1 cellular context compared by ENCODE assay signal in the genomic region with DNA sequence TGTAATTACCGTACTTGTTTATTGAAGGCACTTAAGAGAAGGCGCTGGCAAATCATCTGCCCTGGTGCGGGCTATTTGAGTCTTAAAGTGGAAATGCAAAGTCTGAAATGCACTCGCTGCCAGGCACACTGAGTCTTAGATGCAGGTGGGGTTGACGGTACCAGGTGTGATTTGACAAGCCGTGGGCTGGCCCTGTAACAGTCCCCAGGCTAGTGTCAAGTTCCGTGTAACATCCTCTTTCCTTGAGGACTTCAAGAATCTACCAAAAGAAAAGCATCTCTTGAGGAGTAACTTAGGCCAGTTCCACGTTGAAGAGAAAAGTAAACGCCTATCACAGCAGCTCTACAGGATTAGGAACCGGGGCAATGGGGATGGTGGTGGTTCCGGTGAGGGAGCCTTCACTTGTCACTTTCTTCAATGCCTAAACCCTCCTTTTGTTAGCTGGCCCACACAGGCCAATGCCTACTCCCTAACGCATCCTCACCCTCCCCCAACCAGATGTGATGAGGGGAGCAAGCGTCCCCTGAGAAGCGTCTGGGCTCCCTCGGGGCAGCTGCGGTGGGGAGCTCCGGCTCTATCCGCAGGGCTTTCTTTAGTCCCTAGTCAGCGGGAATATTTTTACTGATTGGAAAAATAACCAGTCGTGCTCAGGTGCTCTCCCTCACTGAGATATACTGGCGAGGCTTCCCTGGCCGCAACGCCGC.
TF ChIP-seq lines count a peak whose summit lies in the region.

No MANE protein-coding gene starts in this region.

TF ChIP-seq in IMR-90, 13 proteins besides CTCF, POLR2A, EP300 and RAD21 (continued from another document):
- TF ChIP-seq MAFK (IDR thresholded peaks at IDR 0.05; ENCODE audit: low read depth, low read length), result no peak
TF ChIP-seq in IMR-90: peak in this region for 1.
